Comparison of ENCODE assay signal across 1 cellular context in genomic region chr6:148677594-148678476, GRCh38.
A peak's percentile ranks its signal among the peaks of the same experiment; 100 is the strongest.
TF ChIP-seq lines count a peak whose summit lies in the region.

No MANE protein-coding gene starts in this region.

TF ChIP-seq in GM12878, 131 proteins besides CTCF, POLR2A, EP300 and RAD21 (continued from another document):
- TF ChIP-seq ETV6 (conservative IDR thresholded peaks at IDR 0.05 in 1 of 2, IDR thresholded peaks at IDR 0.05 in 1 of 2; ENCODE audit: borderline replicate concordance in 1 of 2, low read depth in 1 of 2): 0 out of 4 replicates have a peak, but pooled peaks of 1 of the 2 experiments have one; percentile 29
- TF ChIP-seq NFIC (IDR thresholded peaks at IDR 0.05; ENCODE audit: low read depth, low read length): peak; percentile 83
- TF ChIP-seq E2F8 (IDR thresholded peaks at IDR 0.05; ENCODE audit: low read depth, partially characterized antibody): no peak
- no peak for TF ChIP-seq PBX3 (IDR thresholded peaks at IDR 0.05; ENCODE audit: insufficient replicate concordance, low read depth, low read length)
- TF ChIP-seq EED (IDR thresholded peaks at IDR 0.05; ENCODE audit: low read depth): peak; percentile 25; the same call in 1 of the 2 replicates
- TF ChIP-seq MYB (IDR thresholded peaks at IDR 0.05; ENCODE audit: borderline replicate concordance, low read depth, low read length): no peak
- no peak for TF ChIP-seq ZBTB4 (CRISPR knock-in tag; IDR thresholded peaks at IDR 0.05)
- peak; percentile 92 for TF ChIP-seq SKIL (IDR thresholded peaks at IDR 0.05; ENCODE audit: low read depth, poor library complexity, severe bottlenecking)
- TF ChIP-seq BHLHE40 (IDR thresholded peaks at IDR 0.05; ENCODE audit: borderline replicate concordance in 1 of 2, low read depth in 2 of 2, low read length in 1 of 2): peak; percentile 75
- TF ChIP-seq RCOR1 (conservative IDR thresholded peaks at IDR 0.05; ENCODE audit: low read depth, low read length): no peak
- TF ChIP-seq SPI1 (IDR thresholded peaks at IDR 0.05; ENCODE audit: borderline replicate concordance, insufficient read depth, low read depth, low read length): peak; percentile 98
- no peak for TF ChIP-seq KLF5 (IDR thresholded peaks at IDR 0.05; ENCODE audit: partially characterized antibody)
- no peak for TF ChIP-seq IRF5 (IDR thresholded peaks at IDR 0.05; ENCODE audit: borderline replicate concordance)
- TF ChIP-seq POLR2AphosphoS5 (IDR thresholded peaks at IDR 0.05; ENCODE audit: low read length): no peak
- peak; percentile 85 for TF ChIP-seq RELB (IDR thresholded peaks at IDR 0.05; ENCODE audit: low read depth)
- TF ChIP-seq WRNIP1 (IDR thresholded peaks at IDR 0.05; ENCODE audit: borderline replicate concordance, low read depth, low read length): no peak
- no peak for TF ChIP-seq CBX3 (IDR thresholded peaks at IDR 0.05; ENCODE audit: borderline replicate concordance, low read depth)
- no peak for TF ChIP-seq CHD4 (IDR thresholded peaks at IDR 0.05)
- TF ChIP-seq JUND (IDR thresholded peaks at IDR 0.05; ENCODE audit: low read depth, low read length): no peak
- TF ChIP-seq ZBTB33 (IDR thresholded peaks at IDR 0.05): no peak
- TF ChIP-seq REST (IDR thresholded peaks at IDR 0.05; ENCODE audit: low read depth, low read length): no peak
- peak; percentile 92 for TF ChIP-seq PAX5 (IDR thresholded peaks at IDR 0.05; ENCODE audit: borderline replicate concordance, low read depth, low read length)
- TF ChIP-seq SMC3 (IDR thresholded peaks at IDR 0.05; ENCODE audit: borderline replicate concordance, low read length): no peak; the same call in 1 of the 2 replicates
- peak; percentile 15; the same call in 1 of the 2 replicates for TF ChIP-seq GABPA (IDR thresholded peaks at IDR 0.05; ENCODE audit: low read depth)
- TF ChIP-seq YY1 (IDR thresholded peaks at IDR 0.05; ENCODE audit: low read depth, low read length): 0 out of 2 replicates have a peak, but pooled peaks have one; percentile 27
- no peak for TF ChIP-seq CEBPB (IDR thresholded peaks at IDR 0.05; ENCODE audit: borderline replicate concordance in 1 of 2, low read depth in 2 of 2, low read length in 2 of 2)
- no peak for TF ChIP-seq NR2C2 (IDR thresholded peaks at IDR 0.05; ENCODE audit: borderline replicate concordance, control insufficient read depth, insufficient read length, low read depth)
- TF ChIP-seq PKNOX1 (IDR thresholded peaks at IDR 0.05): peak; percentile 59; the same call in 1 of the 2 replicates
- no peak for TF ChIP-seq MYC (IDR thresholded peaks at IDR 0.05; ENCODE audit: insufficient read depth, insufficient read length, insufficient replicate concordance, low read length, severe bottlenecking)
- no peak for TF ChIP-seq RFX5 (IDR thresholded peaks at IDR 0.05; ENCODE audit: low read depth, low read length)
- no peak for TF ChIP-seq NRF1 (conservative IDR thresholded peaks at IDR 0.05; ENCODE audit: low read depth, low read length)
- no peak for TF ChIP-seq USF1 (IDR thresholded peaks at IDR 0.05; ENCODE audit: borderline replicate concordance, extremely low read length, insufficient read depth, low read depth, low read length)
- no peak for TF ChIP-seq HDAC6 (IDR thresholded peaks at IDR 0.05; ENCODE audit: unreplicated experiment)
- TF ChIP-seq CHD2 (IDR thresholded peaks at IDR 0.05; ENCODE audit: borderline replicate concordance, low read depth, low read length): peak; percentile 45; the same call in 1 of the 2 replicates
